ENCODE assay signal across 1 cellular context in genomic region chr6:169789944-169790927, GRCh38.
TF ChIP-seq lines count a peak whose summit lies in the region.

No MANE protein-coding gene starts in this region.

TF ChIP-seq in HEK293, 187 proteins besides CTCF, POLR2A, EP300 and RAD21 (continued from another document and continues in another):
- TF ChIP-seq ZNF561 (tag by site-specific recombination; IDR thresholded peaks at IDR 0.05; ENCODE audit: borderline replicate concordance) (0 out of 2 replicates have a peak, but pooled peaks have one; percentile 19), ZBTB1 (tag by site-specific recombination; IDR thresholded peaks at IDR 0.05) (no peak), ZNF654 (tag by site-specific recombination; IDR thresholded peaks at IDR 0.05; ENCODE audit: low read depth) (peak; percentile 85), ZNF513 (tag by site-specific recombination; IDR thresholded peaks at IDR 0.05) (no peak), ZNF837 (tag by site-specific recombination; IDR thresholded peaks at IDR 0.05) (no peak), ZNF433 (tag by site-specific recombination; IDR thresholded peaks at IDR 0.05; ENCODE audit: low read depth) (no peak), ZBTB48 (tag by site-specific recombination; IDR thresholded peaks at IDR 0.05) (peak; percentile 94), HOXA7 (CRISPR knock-in tag; IDR thresholded peaks at IDR 0.05; ENCODE audit: borderline replicate concordance) (no peak), ZNF544 (tag by site-specific recombination; IDR thresholded peaks at IDR 0.05) (no peak), RBAK (tag by site-specific recombination; IDR thresholded peaks at IDR 0.05) (no peak), ZNF274 (IDR thresholded peaks at IDR 0.05; ENCODE audit: low read length) (no peak), ZNF274 (tag by site-specific recombination; IDR thresholded peaks at IDR 0.05; ENCODE audit: borderline replicate concordance) (no peak), ZNF324 (tag by site-specific recombination; IDR thresholded peaks at IDR 0.05) (0 out of 2 replicates have a peak, but pooled peaks have one; percentile 56), SP2 (tag by site-specific recombination; IDR thresholded peaks at IDR 0.05) (peak; percentile 42; the same call in 1 of the 2 replicates), ZNF623 (tag by site-specific recombination; IDR thresholded peaks at IDR 0.05) (no peak), ZNF791 (tag by site-specific recombination; IDR thresholded peaks at IDR 0.05) (no peak), ZNF530 (tag by site-specific recombination; IDR thresholded peaks at IDR 0.05; ENCODE audit: low read depth) (no peak), ELK4 (IDR thresholded peaks at IDR 0.05; ENCODE audit: borderline replicate concordance, low read depth, low read length) (no peak), ZNF621 (tag by site-specific recombination; IDR thresholded peaks at IDR 0.05) (no peak), ZNF26 (tag by site-specific recombination; IDR thresholded peaks at IDR 0.05) (no peak), ZNF175 (tag by site-specific recombination; IDR thresholded peaks at IDR 0.05) (no peak), ZNF48 (tag by site-specific recombination; IDR thresholded peaks at IDR 0.05) (no peak), ZNF639 (tag by site-specific recombination; IDR thresholded peaks at IDR 0.05) (peak; percentile 60; the same call in 1 of the 2 replicates), OVOL3 (tag by site-specific recombination; IDR thresholded peaks at IDR 0.05) (no peak), SETDB1 (IDR thresholded peaks at IDR 0.05; ENCODE audit: insufficient read length, low read length) (peak; percentile 24), PRDM4 (tag by site-specific recombination; IDR thresholded peaks at IDR 0.05) (0 out of 2 replicates have a peak, but pooled peaks have one; percentile 8), HIC1 (tag by site-specific recombination; IDR thresholded peaks at IDR 0.05) (no peak), ZNF10 (tag by site-specific recombination; IDR thresholded peaks at IDR 0.05) (0 out of 2 replicates have a peak, but pooled peaks have one; percentile 7), ZNF121 (tag by site-specific recombination; IDR thresholded peaks at IDR 0.05) (no peak), ZNF664 (tag by site-specific recombination; IDR thresholded peaks at IDR 0.05) (no peak), GLI4 (tag by site-specific recombination; IDR thresholded peaks at IDR 0.05) (no peak), ZNF280D (tag by site-specific recombination; IDR thresholded peaks at IDR 0.05) (no peak), MZF1 (tag by site-specific recombination; IDR thresholded peaks at IDR 0.05; ENCODE audit: borderline replicate concordance) (0 out of 2 replicates have a peak, but pooled peaks have one; percentile 38), ZNF776 (tag by site-specific recombination; IDR thresholded peaks at IDR 0.05; ENCODE audit: borderline replicate concordance) (no peak), GLIS2 (tag by site-specific recombination; IDR thresholded peaks at IDR 0.05) (peak; percentile 90), ZNF610 (tag by site-specific recombination; IDR thresholded peaks at IDR 0.05; ENCODE audit: borderline replicate concordance) (0 out of 2 replicates have a peak, but pooled peaks have one; percentile 52), ZNF514 (tag by site-specific recombination; IDR thresholded peaks at IDR 0.05) (no peak), PBX3 (CRISPR knock-in tag; IDR thresholded peaks at IDR 0.05) (0 out of 2 replicates have a peak, but pooled peaks have one; percentile 23), ZBTB17 (tag by site-specific recombination; IDR thresholded peaks at IDR 0.05) (peak; percentile 86), ZNF155 (tag by site-specific recombination; IDR thresholded peaks at IDR 0.05) (no peak), ZNF394 (tag by site-specific recombination; IDR thresholded peaks at IDR 0.05; ENCODE audit: borderline replicate concordance) (peak; percentile 65; the same call in 1 of the 2 replicates), ZNF19 (tag by site-specific recombination; IDR thresholded peaks at IDR 0.05; ENCODE audit: low read depth) (no peak), ZNF214 (tag by site-specific recombination; IDR thresholded peaks at IDR 0.05; ENCODE audit: borderline replicate concordance) (no peak), ZNF521 (tag by site-specific recombination; IDR thresholded peaks at IDR 0.05) (no peak), ZNF202 (tag by site-specific recombination; IDR thresholded peaks at IDR 0.05; ENCODE audit: borderline replicate concordance) (no peak), ZNF266 (tag by site-specific recombination; IDR thresholded peaks at IDR 0.05; ENCODE audit: low read depth) (no peak), ZNF560 (tag by site-specific recombination; IDR thresholded peaks at IDR 0.05; ENCODE audit: borderline replicate concordance) (no peak), ZNF580 (tag by site-specific recombination; IDR thresholded peaks at IDR 0.05) (no peak), ZNF398 (tag by site-specific recombination; IDR thresholded peaks at IDR 0.05) (no peak), ZNF16 (tag by site-specific recombination; IDR thresholded peaks at IDR 0.05; ENCODE audit: low read depth) (no peak), GLIS1 (tag by site-specific recombination; IDR thresholded peaks at IDR 0.05) (no peak; the same call in 1 of the 2 replicates)
